9 cellular contexts compared by ENCODE assay signal in genomic region chr14:104094709-104095425, GRCh38. TPM values are rescaled to one million over a fixed set of nuclear protein-coding genes. Genes with fewer than 3 reads are reported as not detected.
DNase-seq lines count a peak whose midpoint lies in the region; ATAC-seq, FAIRE-seq and TF ChIP-seq lines count a peak whose summit lies in the region.
"Had no signal": no experiment of that assay in that cellular context is flagged by ENCODE, and none has a peak within 500 bp of the region (broad histone marks: within the 10 kb centered on the region; RNA-seq: fewer than 3 reads in every experiment).

No MANE protein-coding gene starts in this region.

- WGBS in H1 (ENCODE audit: extremely low coverage in 1 of 2, insufficient coverage in 1 of 2, insufficient read length in 1 of 2, insufficient replicate concordance in 2 of 2, low coverage in 1 of 2, low lambda C conversion rate in 2 of 2, missing lambda C conversion rate in 1 of 2), 2 experiments, result 54% methylated on average over 33 of the region's 35 CpGs; no CpG with 5 or more reads in 1 of the 2 experiments

- H3K9me3 Mint-ChIP-seq in naive B cell, result peaks cover 0 to 2% (median 0%) of the 10 kb centered on the region in 7 donors

- DNase-seq in NCI-H510A treated with DMSO at 0.1 percent for 48 hours (lab: John Stamatoyannopoulos, UW) (peak; percentile 41), NCI-H510A (lab: John Stamatoyannopoulos, UW) (no peak), NCI-H748 (lab: John Stamatoyannopoulos, UW; ENCODE audit: unreplicated experiment) (peak; percentile 71), H1 (ENCODE audit: low read depth in 1 of 2, low spot score in 2 of 2) (peak; percentile 58 to 99), naive B cell (peak; percentile 45)
- DNase-seq in activated CD8-positive, alpha-beta memory T cell treated with anti-CD3 and anti-CD28 coated beads for 4 hours (ENCODE audit: low read depth in 2 of 2), result peak; percentile 27 to 38
- DNase-seq in stimulated activated naive CD4-positive, alpha-beta T cell (lab: John Stamatoyannopoulos, UW), result peak; percentile 36 to 79 (median 58)

- POLR2A ChIA-PET in H1 (lab: Charles Lee; ENCODE audit: partially characterized antibody), result no interaction called here

- H3K9me3 ChIP-seq in H1 (ENCODE audit: insufficient read depth in 2 of 2, low read depth in 1 of 2, low read length in 1 of 2), result no peaks in the 10 kb centered on the region; a peak in 1 of 4 replicates

- peak; percentile 58 to 68 for ATAC-seq in naive B cell (ENCODE audit: low read depth in 2 of 2)
- no peak for ATAC-seq in GM18873 (IDR thresholded peaks at IDR 0.05; ENCODE audit: low FRiP score, unreplicated experiment)

- TF ChIP-seq EP300 in H1 (IDR thresholded peaks at IDR 0.05; ENCODE audit: borderline replicate concordance in 1 of 2, low read depth in 2 of 2, low read length in 2 of 2), result no peak

- CTCF ChIA-PET in H1 (lab: Charles Lee; ENCODE audit: partially characterized antibody), result interaction anchor here (0.6 to 6.6 kb wide), 26 partner anchors 8 to 830 kb away, joined by 3 to 76 read pairs (median 4); partner anchors contain the start of genes ASPG and PLD4

- no peaks in the 10 kb centered on the region for H3K79me2 ChIP-seq in H1 (ENCODE audit: control insufficient read depth in 1 of 2, insufficient read depth in 2 of 2, low read length in 2 of 2)

- FAIRE-seq in H1 (lab: Jason Lieb, UNC), result no peak
- FAIRE-seq: G401.6 had no signal

- peak overlapping the region in 1 of 2 experiments; percentile 61; a peak in 3 of 4 replicates for H3K4me2 ChIP-seq in H1 (ENCODE audit: insufficient read depth in 1 of 2, low read depth in 2 of 2, low read length in 2 of 2)

- H3K27me3 Mint-ChIP-seq in naive B cell, result peaks cover 3 to 29% (median 18%) of the 10 kb centered on the region in 3 donors

- no peaks in the 10 kb centered on the region for H4K20me1 ChIP-seq in H1 (replicated peaks in 1 of 2; ENCODE audit: control insufficient read depth in 1 of 2, insufficient read depth in 2 of 2, low read length in 2 of 2)

- TF ChIP-seq CTCF in H1 (IDR thresholded peaks at IDR 0.05; ENCODE audit: control extremely low read depth in 1 of 3, insufficient read depth in 1 of 3, low read depth in 1 of 3, low read length in 3 of 3), result peak in 2 of 3 experiments; percentile 87 to 94; a peak in 3 of 4 replicates

- no peaks in the 10 kb centered on the region for H3K36me3 Mint-ChIP-seq in naive B cell

- peak overlapping the region; percentile 19 for H4K5ac ChIP-seq in H1 (ENCODE audit: insufficient read length, low read depth, low read length)

- H3K27ac Mint-ChIP-seq in naive B cell, result peak overlapping the region in 1 of 6 donors; percentile 87

- H3K23ac ChIP-seq in H1 (ENCODE audit: insufficient read length), result no peak overlapping the region

- H3K23me2 ChIP-seq in H1 (ENCODE audit: low read depth, low read length), result no peaks in the 10 kb centered on the region

- no peak overlapping the region for H3K27ac ChIP-seq in H1 (ENCODE audit: low read depth, low read length)

- no peak for TF ChIP-seq POLR2A in H1 (IDR thresholded peaks at IDR 0.05; ENCODE audit: control extremely low read depth in 1 of 2, low read depth in 2 of 2, low read length in 2 of 2)

- H2AFZ ChIP-seq in H1 (ENCODE audit: low read length), result peak overlapping the region; percentile 99

- H2BK12ac ChIP-seq in H1 (ENCODE audit: low read depth, low read length), result no peak overlapping the region

- H2BK120ac ChIP-seq in H1 (replicated peaks; ENCODE audit: low read depth, low read length), result no peak overlapping the region

- H3K4ac ChIP-seq in H1 (replicated peaks; ENCODE audit: insufficient read length, low read depth, low read length), result peak overlapping the region; percentile 44

- no peak overlapping the region for H2BK20ac ChIP-seq in H1 (ENCODE audit: low read length)

- no peaks in the 10 kb centered on the region for H3K36me3 ChIP-seq in H1 (ENCODE audit: control insufficient read depth in 2 of 4, insufficient read depth in 4 of 4, low read length in 3 of 4)

- no peaks in the 10 kb centered on the region; a peak in 3 of 7 replicates for H3K27me3 ChIP-seq in H1 (replicated peaks in 1 of 4; ENCODE audit: control insufficient read depth in 3 of 4, extremely low read depth in 1 of 4, insufficient read depth in 3 of 4, low read length in 3 of 4)

- no peaks in the 10 kb centered on the region for H3K79me1 ChIP-seq in H1 (ENCODE audit: low read depth, low read length)

- H3K18ac ChIP-seq in H1 (ENCODE audit: extremely low read depth, low read length), result no peak overlapping the region; the same call in none of the 2 replicates

- no peak overlapping the region for H3K4me3 Mint-ChIP-seq in naive B cell

- H3K4me3 ChIP-seq in H1 (ENCODE audit: extremely low read depth in 1 of 4, insufficient read depth in 2 of 4, low read depth in 3 of 4, low read length in 4 of 4), result no peak overlapping the region

- H4K91ac ChIP-seq in H1 (replicated peaks; ENCODE audit: insufficient read length, low read length), result peak overlapping the region; percentile 66

- no peak overlapping the region for H3K56ac ChIP-seq in H1 (replicated peaks; ENCODE audit: insufficient read length, low read depth, low read length)

- H3K4me1 ChIP-seq in H1 (replicated peaks in 1 of 4; ENCODE audit: control insufficient read depth in 3 of 4, insufficient read depth in 4 of 4, low read length in 3 of 4), result peaks cover 0 to 7% (median 4%) of the 10 kb centered on the region in 4 experiments; a peak in 3 of 7 replicates

- no peak overlapping the region; the same call in 1 of the 2 replicates for H2BK5ac ChIP-seq in H1 (ENCODE audit: low read depth, low read length)

- no peak overlapping the region for H3K14ac ChIP-seq in H1 (ENCODE audit: insufficient read length)

- TF ChIP-seq RAD21 in H1 (IDR thresholded peaks at IDR 0.05 in 1 of 2, conservative IDR thresholded peaks at IDR 0.05 in 1 of 2; ENCODE audit: low read depth in 2 of 2, low read length in 2 of 2), result peak; percentile 76 to 79

- no peak overlapping the region for H2AK5ac ChIP-seq in H1 (ENCODE audit: low read depth, low read length)

- peak overlapping the region; percentile 99; the same call in 1 of the 2 replicates for H2BK15ac ChIP-seq in H1 (ENCODE audit: low read length)

- H3K9ac ChIP-seq in H1 (replicated peaks in 1 of 4; ENCODE audit: extremely low read depth in 1 of 4, low read depth in 3 of 4, low read length in 3 of 4), result no peak overlapping the region

- no peak overlapping the region for H4K8ac ChIP-seq in H1 (ENCODE audit: extremely low read depth, insufficient read depth, low read length)

- peaks cover 6 to 9% (median 9%) of the 10 kb centered on the region in 3 donors for H3K4me1 Mint-ChIP-seq in naive B cell

TF ChIP-seq in H1, 55 proteins besides CTCF, POLR2A, EP300 and RAD21:
- peak; percentile 52; the same call in 1 of the 2 replicates for TF ChIP-seq YY1 (IDR thresholded peaks at IDR 0.05; ENCODE audit: low read depth, low read length)
- TF ChIP-seq JUN (IDR thresholded peaks at IDR 0.05; ENCODE audit: low read depth, low read length), result no peak
- no peak for TF ChIP-seq ZNF274 (IDR thresholded peaks at IDR 0.05; ENCODE audit: borderline replicate concordance, extremely low read depth, low read length)
- peak; percentile 30; the same call in 1 of the 2 replicates for TF ChIP-seq MAX (IDR thresholded peaks at IDR 0.05)
- no peak for TF ChIP-seq TEAD4 (IDR thresholded peaks at IDR 0.05; ENCODE audit: low read depth, low read length)
- no peak for TF ChIP-seq E2F6 (IDR thresholded peaks at IDR 0.05)
- peak; percentile 22; the same call in 1 of the 2 replicates for TF ChIP-seq GABPA (IDR thresholded peaks at IDR 0.05; ENCODE audit: borderline replicate concordance, insufficient read depth, low read length)

RNA-seq across cellular contexts. Expression of gene ASPG, which starts 9.4 kb away (rescaled TPM):
- total RNA-seq in H1 (2021; fragmentation: NEBNext Ultra II Directional; extraction: Animal tissue kit (Norgen Biotek cat#: 25700)), result 0.34 and 0.46 TPM in 2 replicates
- polyA plus RNA-seq in H1 (2011; rRNA removed) (0.59 and 0.89 TPM in 2 replicates), naive B cell (ENCODE audit: low read depth in 6 of 6) (not detected)
- polyA plus RNA-seq in H1 (2011; cell fraction: cytosol; rRNA removed), result 0.79 TPM
- 6.4 TPM for polyA plus RNA-seq in H1 (2011; cell fraction: nucleus; rRNA removed)
- 0.22 to 1.6 TPM (median 1.0 TPM) in 4 replicates for polyA plus RNA-seq in H1 (2012, experiment 1 of 2)
- polyA plus RNA-seq in H1 (2012, experiment 2 of 2), result 0.21 TPM
- polyA plus RNA-seq in H1 (2013, experiment 1 of 2), result 0.36 TPM
- polyA plus RNA-seq in H1 (2013, experiment 2 of 2), result 0.06 TPM
- 0.32 and 1.2 TPM in 2 replicates for polyA minus RNA-seq in H1 (2011; rRNA and poly(A)+ RNA removed)
- polyA minus RNA-seq in H1 (2011; cell fraction: cytosol; rRNA and poly(A)+ RNA removed), result 1.3 TPM
- polyA minus RNA-seq in H1 (2011; cell fraction: nucleus; rRNA and poly(A)+ RNA removed), result 2.8 TPM

RNA-seq across cellular contexts. Expression of gene KIF26A, which starts 43.5 kb away (rescaled TPM):
- 41.6 and 42.3 TPM in 2 replicates for total RNA-seq in H1 (2021; fragmentation: NEBNext Ultra II Directional; extraction: Animal tissue kit (Norgen Biotek cat#: 25700))
- 11.5 and 25.9 TPM in 2 replicates for polyA plus RNA-seq in H1 (2011; rRNA removed)
- 18.3 TPM for polyA plus RNA-seq in H1 (2011; cell fraction: cytosol; rRNA removed)
- polyA plus RNA-seq in H1 (2011; cell fraction: nucleus; rRNA removed), result 49.7 TPM
- polyA plus RNA-seq in H1 (2012, experiment 1 of 2), result 14.7 to 22.6 TPM (median 20.0 TPM) in 4 replicates
- 16.2 TPM for polyA plus RNA-seq in H1 (2012, experiment 2 of 2)
- polyA plus RNA-seq in H1 (2013, experiment 1 of 2), result 13.6 TPM
- polyA plus RNA-seq in H1 (2013, experiment 2 of 2), result 12.8 TPM
- polyA minus RNA-seq in H1 (2011; rRNA and poly(A)+ RNA removed), result 2.8 and 6.1 TPM in 2 replicates
- polyA minus RNA-seq in H1 (2011; cell fraction: cytosol; rRNA and poly(A)+ RNA removed), result 24.9 TPM
- polyA minus RNA-seq in H1 (2011; cell fraction: nucleus; rRNA and poly(A)+ RNA removed), result 24.4 TPM
- polyA plus RNA-seq in naive B cell (ENCODE audit: low read depth in 6 of 6), result not detected

Comparison
In these comparisons a context has a peak if more than half of its experiments do, and no peak if none do; other contexts are left out.
1. RNA of gene KIF26A, which starts 43.5 kb away (polyA plus RNA-seq): 11.5 to 49.7 TPM in H1; not detected in naive B cell; every median in the first group is over 10 times any median in the second.